29 cellular contexts compared by ENCODE assay signal in genomic region chr13:46569471-46569870, GRCh38. TPM values are rescaled to one million over a fixed set of nuclear protein-coding genes. Genes with fewer than 3 reads are reported as not detected.
A peak's percentile ranks its signal among the peaks of the same experiment; 100 is the strongest.
DNase-seq lines count a peak whose midpoint lies in the region; ATAC-seq and TF ChIP-seq lines count a peak whose summit lies in the region.
"Had no signal": no experiment of that assay in that cellular context is flagged by ENCODE, and none has a peak within 500 bp of the region (broad histone marks: within the 10 kb centered on the region; RNA-seq: fewer than 3 reads in every experiment).

No MANE protein-coding gene starts in this region.

- peaks cover 4% of the 10 kb centered on the region for H3K36me3 Mint-ChIP-seq in CD4-positive, CD25-positive, alpha-beta regulatory T cell
- no peaks in the 10 kb centered on the region for H3K36me3 Mint-ChIP-seq in nephron (ENCODE audit: low read depth)
- H3K36me3 Mint-ChIP-seq: activated CD8-positive, alpha-beta memory T cell treated with anti-CD3 and anti-CD28 coated beads, Interleukin-2, amount 10 ng/mL, durations not matched to agents 7 days and 5 days had no signal

- no peak overlapping the region for H3K4me3 Mint-ChIP-seq in CD4-positive, CD25-positive, alpha-beta regulatory T cell
- H3K4me3 Mint-ChIP-seq in nephron, result no peak overlapping the region
- H3K4me3 Mint-ChIP-seq: activated CD8-positive, alpha-beta memory T cell treated with anti-CD3 and anti-CD28 coated beads, Interleukin-2, amount 10 ng/mL, durations not matched to agents 7 days and 5 days; activated naive CD8-positive, alpha-beta T cell treated with anti-CD3 and anti-CD28 coated beads, Interleukin-2, amount 10 ng/mL, durations not matched to agents 7 days and 5 days; activated T-cell treated with anti-CD3 and anti-CD28 coated beads, Interleukin-2, amount 50 U/mL, for 4 hours; endodermal cell; T-helper 17 cell had no signal

- POLR2A ChIA-PET in SK-N-SH (lab: Yijun Ruan, JAX) (no interaction called here), PC-3 (lab: Charles Lee; ENCODE audit: unreplicated experiment) (no interaction called here)

- H3K79me2 ChIP-seq in SK-N-SH (ENCODE audit: insufficient read depth) (peaks cover 90% of the 10 kb centered on the region), PC-3 (ENCODE audit: low read length) (peaks cover 68% of the 10 kb centered on the region)

- no peaks in the 10 kb centered on the region for H3K4me1 ChIP-seq in CD4-positive, CD25-positive, alpha-beta regulatory T cell (ENCODE audit: control insufficient read depth, insufficient read depth, low read length, poor library complexity, severe bottlenecking)
- H3K4me1 ChIP-seq in SK-N-SH (ENCODE audit: control insufficient read depth in 1 of 2, insufficient read depth in 2 of 2, low read depth in 1 of 2, low read length in 1 of 2) (peaks cover 14 to 17% of the 10 kb centered on the region in 2 experiments; a peak in 3 of 4 replicates), PC-3 (ENCODE audit: insufficient read depth, low read length) (no peaks in the 10 kb centered on the region)

- in situ Hi-C loops in GM13976 (cut with MboI; ENCODE audit: low sequenced_read_pairs, unreplicated experiment), result no loop called here

- no peak for DNase-seq in CD4-positive, CD25-positive, alpha-beta regulatory T cell
- DNase-seq in NCI-H1694 (lab: John Stamatoyannopoulos, UW) (peak; percentile 49), SK-N-SH (peak; percentile 44), PC-3 (no peak), GM13976 (ENCODE audit: low spot score) (no peak)
- DNase-seq: activated CD4-positive, alpha-beta T cell treated with anti-CD3 and anti-CD28 coated beads, Interleukin-2, amount 50 U/mL, for 4 hours; activated CD8-positive, alpha-beta memory T cell treated with anti-CD3 and anti-CD28 coated beads, Interleukin-2, amount 10 ng/mL, durations not matched to agents 7 days and 5 days; activated gamma-delta T cell treated with Interleukin-2 at 50 U/mL for 16 hours; activated naive CD8-positive, alpha-beta T cell treated with anti-CD3 and anti-CD28 coated beads, Interleukin-2, amount 10 ng/mL, durations not matched to agents 7 days and 5 days; activated T-cell treated with anti-CD3 and anti-CD28 coated beads, Interleukin-2, amount 50 U/mL, for 4 hours; aorta; endodermal cell; GDM1; head of caudate nucleus; islet precursor cell; left ventricle myocardium inferior; mesenchymal stem cell; NCI-H2029 treated with DMSO at 0.1 percent for 48 hours; NK-92 treated with Interleukin-12 subunit alpha and Interleukin-12 subunit beta, amount 100 ng/mL, for 24 hours; PC-9; right cardiac atrium; stimulated activated naive CD4-positive, alpha-beta T cell treated with Interleukin-2 at 50 U/mL for 16 hours; T-helper 17 cell had no signal

- H3K27ac ChIP-seq in CD4-positive, CD25-positive, alpha-beta regulatory T cell (ENCODE audit: insufficient read depth, low read length, poor library complexity, severe bottlenecking), result no peak overlapping the region
- H3K27ac ChIP-seq in SK-N-SH (ENCODE audit: low read depth in 2 of 2, low read length in 1 of 2), result no peak overlapping the region
- no peak overlapping the region for H3K27ac ChIP-seq in PC-3 (ENCODE audit: low read length)
- H3K27ac ChIP-seq: cardiac muscle cell, left ventricle myocardium inferior, PC-9 had no signal

- CTCF ChIA-PET in SK-N-SH (lab: Yijun Ruan, JAX), result interaction anchor here (0.9 to 2.7 kb wide), 3 partner anchors 18 to 152 kb away, joined by 3 to 7 read pairs (median 5); no protein-coding TSS in a partner anchor
- CTCF ChIA-PET in PC-3 (lab: Charles Lee), result no interaction called here

- H4K20me1 ChIP-seq in SK-N-SH (ENCODE audit: insufficient read depth) (peaks cover 51% of the 10 kb centered on the region), PC-3 (ENCODE audit: low read length) (peaks cover 4% of the 10 kb centered on the region; the same call in 1 of the 2 replicates)

- H3K9me3 ChIP-seq in CD4-positive, CD25-positive, alpha-beta regulatory T cell (ENCODE audit: control insufficient read depth in 2 of 2, low read length in 2 of 2), result no peaks in the 10 kb centered on the region
- H3K9me3 ChIP-seq in SK-N-SH (no peaks in the 10 kb centered on the region), PC-3 (ENCODE audit: low read length) (no peaks in the 10 kb centered on the region)
- H3K9me3 ChIP-seq: left ventricle myocardium inferior had no signal

- H3K4me2 ChIP-seq in SK-N-SH (no peak overlapping the region), PC-3 (ENCODE audit: low read length) (no peak overlapping the region)
- H3K4me2 ChIP-seq: PC-9, smooth muscle cell had no signal

- no peak for TF ChIP-seq RAD21 in SK-N-SH (IDR thresholded peaks at IDR 0.05; ENCODE audit: low read length)

- 88% methylated on average over 7 of the region's 7 CpGs for WGBS in SK-N-SH (ENCODE audit: low lambda C conversion rate)

- no peaks in the 10 kb centered on the region for H3K27me3 ChIP-seq in CD4-positive, CD25-positive, alpha-beta regulatory T cell (ENCODE audit: control insufficient read depth, insufficient read depth, low read length)
- H3K27me3 ChIP-seq in SK-N-SH (ENCODE audit: insufficient read depth) (no peaks in the 10 kb centered on the region), PC-3 (ENCODE audit: low read length) (no peaks in the 10 kb centered on the region)
- H3K27me3 ChIP-seq: cardiac muscle cell had no signal

- no peaks in the 10 kb centered on the region for H3K36me3 ChIP-seq in CD4-positive, CD25-positive, alpha-beta regulatory T cell (ENCODE audit: control insufficient read depth, insufficient read depth, low read length)
- H3K36me3 ChIP-seq in SK-N-SH (replicated peaks in 1 of 2; ENCODE audit: control insufficient read depth in 1 of 2, insufficient read depth in 2 of 2, low read length in 1 of 2) (no peaks in the 10 kb centered on the region), PC-3 (ENCODE audit: low read depth, low read length) (no peaks in the 10 kb centered on the region)
- H3K36me3 ChIP-seq: cardiac muscle cell, left ventricle myocardium inferior had no signal

- H3K4me1 Mint-ChIP-seq in CD4-positive, CD25-positive, alpha-beta regulatory T cell, result peaks cover 14 to 71% (median 36%) of the 10 kb centered on the region in 4 donors
- H3K4me1 Mint-ChIP-seq in nephron, result peaks cover 69% of the 10 kb centered on the region

- H3K27ac Mint-ChIP-seq in CD4-positive, CD25-positive, alpha-beta regulatory T cell, result peak overlapping the region in 2 of 3 donors; percentile 38 to 81
- H3K27ac Mint-ChIP-seq in nephron, result peak overlapping the region in 2 of 3 experiments; percentile 38 to 68
- H3K27ac Mint-ChIP-seq: activated CD8-positive, alpha-beta memory T cell treated with anti-CD3 and anti-CD28 coated beads, Interleukin-2, amount 10 ng/mL, durations not matched to agents 7 days and 5 days; activated naive CD8-positive, alpha-beta T cell treated with anti-CD3 and anti-CD28 coated beads, Interleukin-2, amount 10 ng/mL, durations not matched to agents 7 days and 5 days; endodermal cell; T-helper 17 cell had no signal

- H3K9me3 Mint-ChIP-seq in CD4-positive, CD25-positive, alpha-beta regulatory T cell, result no peaks in the 10 kb centered on the region
- H3K9me3 Mint-ChIP-seq in nephron, result no peaks in the 10 kb centered on the region
- H3K9me3 Mint-ChIP-seq: activated naive CD8-positive, alpha-beta T cell treated with anti-CD3 and anti-CD28 coated beads, Interleukin-2, amount 10 ng/mL, durations not matched to agents 7 days and 5 days; activated T-cell treated with anti-CD3 and anti-CD28 coated beads, Interleukin-2, amount 50 U/mL, for 4 hours; endodermal cell had no signal

- H3K4me3 ChIP-seq in CD4-positive, CD25-positive, alpha-beta regulatory T cell (ENCODE audit: low read depth, low read length), result no peak overlapping the region
- no peak overlapping the region for H3K4me3 ChIP-seq in SK-N-SH (ENCODE audit: low read depth in 2 of 2, low read length in 1 of 2)
- H3K4me3 ChIP-seq in PC-3 (ENCODE audit: low read length), result no peak overlapping the region
- H3K4me3 ChIP-seq: cardiac muscle cell, left ventricle myocardium inferior, PC-9, smooth muscle cell had no signal

- H3F3A ChIP-seq in SK-N-SH (replicated peaks; ENCODE audit: insufficient read depth) (no peaks in the 10 kb centered on the region), PC-3 (ENCODE audit: low read length, unreplicated experiment) (no peaks in the 10 kb centered on the region)

- TF ChIP-seq EP300 in SK-N-SH (IDR thresholded peaks at IDR 0.05; ENCODE audit: borderline replicate concordance in 1 of 2, low read depth in 1 of 2, low read length in 1 of 2), result no peak

- H3K27me3 Mint-ChIP-seq in CD4-positive, CD25-positive, alpha-beta regulatory T cell, result no peaks in the 10 kb centered on the region
- H3K27me3 Mint-ChIP-seq in nephron (ENCODE audit: low read depth), result no peaks in the 10 kb centered on the region
- H3K27me3 Mint-ChIP-seq: activated CD8-positive, alpha-beta memory T cell treated with anti-CD3 and anti-CD28 coated beads, Interleukin-2, amount 10 ng/mL, durations not matched to agents 7 days and 5 days; activated naive CD8-positive, alpha-beta T cell treated with anti-CD3 and anti-CD28 coated beads, Interleukin-2, amount 10 ng/mL, durations not matched to agents 7 days and 5 days; T-helper 17 cell had no signal

- H2AFZ ChIP-seq in SK-N-SH (ENCODE audit: low read depth) (no peak overlapping the region), PC-3 (ENCODE audit: low read length) (no peak overlapping the region)
- H2AFZ ChIP-seq: PC-9 had no signal

- ATAC-seq in CD4-positive, CD25-positive, alpha-beta regulatory T cell (ENCODE audit: low read depth in 2 of 2), result no peak
- ATAC-seq in PC-3, result no peak
- ATAC-seq in HG03378 (IDR thresholded peaks at IDR 0.05; ENCODE audit: unreplicated experiment), result no peak
- ATAC-seq: activated CD4-positive, CD25-positive, alpha-beta regulatory T cell treated with anti-CD3 and anti-CD28 coated beads, Interleukin-2, amount 50 U/mL, for 24 hours; activated CD8-positive, alpha-beta memory T cell treated with anti-CD3 and anti-CD28 coated beads, Interleukin-2, amount 10 ng/mL, durations not matched to agents 7 days and 5 days; activated T-cell treated with anti-CD3 and anti-CD28 coated beads, Interleukin-2, amount 50 U/mL, for 4 hours; esophagus mucosa; right cardiac atrium; T-helper 17 cell had no signal

- TF ChIP-seq CTCF in SK-N-SH (IDR thresholded peaks at IDR 0.05), result no peak
- no peak for TF ChIP-seq CTCF in nephron (IDR thresholded peaks at IDR 0.05; ENCODE audit: unreplicated experiment in 3 of 3)
- TF ChIP-seq CTCF in PC-3 (conservative IDR thresholded peaks at IDR 0.05; ENCODE audit: low read depth, low read length), result no peak
- no peak for TF ChIP-seq CTCF in GM13976 (IDR thresholded peaks at IDR 0.05; ENCODE audit: borderline replicate concordance, control extremely low read depth, extremely low read depth, insufficient read depth, missing control alignments)

- intact Hi-C loops in PC-3 (cut with micrococcal nuclease), result no loop called here

- H3K9me2 ChIP-seq in SK-N-SH (no peaks in the 10 kb centered on the region), PC-3 (replicated peaks; ENCODE audit: low read length) (no peaks in the 10 kb centered on the region)

- BruUV-seq in PC-3 (replicated peaks; lab: Mats Ljungman, UMichigan), result no TSS peak

- H3K9ac ChIP-seq in SK-N-SH (no peak overlapping the region), PC-3 (ENCODE audit: low read length) (no peak overlapping the region)

RNA-seq across cellular contexts. Expression of gene LRCH1, which starts 16.5 kb away (rescaled TPM):
- 23.5 TPM for total RNA-seq in CD4-positive, CD25-positive, alpha-beta regulatory T cell
- 1 to 10 TPM; 2.6 to 3.9 (median 3.2) TPM for polyA plus RNA-seq in CD4-positive, CD25-positive, alpha-beta regulatory T cell
- 5.5 and 7.8 TPM in 2 replicates for polyA plus RNA-seq in SK-N-SH (2012; rRNA removed)
- 6.8 and 7.0 TPM in 2 replicates for polyA plus RNA-seq in SK-N-SH (2012; cell fraction: cytosol; rRNA removed)
- polyA plus RNA-seq in SK-N-SH (2012; cell fraction: nucleus; rRNA removed), result 5.0 and 9.5 TPM in 2 replicates
- total RNA-seq in PC-3 (2014; rRNA removed), result 4.3 and 7.8 TPM in 2 replicates

Comparison
In these comparisons a context has a peak if more than half of its experiments do, and no peak if none do; other contexts are left out.
1. DNase-seq: peak in NCI-H1694 (single experiment) and SK-N-SH (single experiment); none in CD4-positive, CD25-positive, alpha-beta regulatory T cell (0 of 3), PC-3 (single experiment) and GM13976 (single experiment).